8 cellular contexts compared by ENCODE assay signal in genomic region chr20:3203315-3204123, GRCh38. TPM values are rescaled to one million over a fixed set of nuclear protein-coding genes. Genes with fewer than 3 reads are reported as not detected.
A peak's percentile ranks its signal among the peaks of the same experiment; 100 is the strongest.
DNase-seq lines count a peak whose midpoint lies in the region; ATAC-seq and TF ChIP-seq lines count a peak whose summit lies in the region.

No MANE protein-coding gene starts in this region.

- peak; percentile 73 for DNase-seq in activated CD8-positive, alpha-beta memory T cell treated with anti-CD3 and anti-CD28 coated beads for 24 hours
- DNase-seq in activated CD8-positive, alpha-beta memory T cell treated with anti-CD3 and anti-CD28 coated beads, Interleukin-2, amount 50 U/mL, for 4 hours = no peak
- DNase-seq in OCI-M1 (lab: John Stamatoyannopoulos, UW) (peak; percentile 75), astrocyte of the spinal cord (ENCODE audit: low read depth, low spot score) (peak; percentile 9), spleen (peak; percentile 83), DMS114 treated with DMSO at 0.1 percent for 48 hours (lab: John Stamatoyannopoulos, UW; ENCODE audit: unreplicated experiment) (no peak)

- H3K9me3 ChIP-seq in iPS-18c (ENCODE audit: control insufficient read depth, insufficient read depth, low read length) = no peaks in the 10 kb centered on the region
- H3K9me3 ChIP-seq in spleen = no peaks in the 10 kb centered on the region

- in situ Hi-C loops in astrocyte of the spinal cord (cut with HindIII; ENCODE audit: low sequenced_read_pairs) = no loop called here

- H3K27me3 ChIP-seq in spleen (replicated peaks in 1 of 7) = no peaks in the 10 kb centered on the region

- no peak for TF ChIP-seq POLR2A in spleen (IDR thresholded peaks at IDR 0.05)

- H3K4me1 ChIP-seq in spleen = peaks cover 15 to 32% (median 21%) of the 10 kb centered on the region in 6 donors

- intact Hi-C loops in spleen (cut with DNase I; ENCODE audit: low total_unique reads) = no loop called here

- ATAC-seq in HG03064 (IDR thresholded peaks at IDR 0.05; ENCODE audit: low read depth, unreplicated experiment) = peak; percentile 13

- no peak for TF ChIP-seq CTCF in astrocyte of the spinal cord (IDR thresholded peaks at IDR 0.05; ENCODE audit: low read depth, low read length)
- no peak for TF ChIP-seq CTCF in spleen (IDR thresholded peaks at IDR 0.05 in 8 of 11, conservative IDR thresholded peaks at IDR 0.05 in 3 of 11)

- H3K27ac ChIP-seq in spleen = peak overlapping the region; percentile 70 to 95 (median 93)

- 15 to 21% (median 15%) methylated on average over 28 to 31 of the region's 31 CpGs for WGBS in spleen, 5 donors

- H3K4me3 ChIP-seq in astrocyte of the spinal cord (ENCODE audit: low read depth, low read length) = peak overlapping the region; percentile 83
- peak overlapping the region; percentile 96 for H3K4me3 ChIP-seq in iPS-18c (ENCODE audit: insufficient read depth, low read depth, low read length)
- peak overlapping the region; percentile 44 to 96 (median 88) for H3K4me3 ChIP-seq in spleen

- peaks cover 0 to 43% (median 27%) of the 10 kb centered on the region in 6 donors for H3K36me3 ChIP-seq in spleen

RNA-seq across cellular contexts. Expression of gene DDRGK1, which starts 1.0 kb away (rescaled TPM):
- 10 to 100 TPM; 38.2 to 53.7 (median 48.2) TPM for total RNA-seq in spleen
- 10 to 100 TPM; 25.6 to 37.3 (median 28.1) TPM for polyA plus RNA-seq in spleen

RNA-seq across cellular contexts. Expression of gene ITPA, which starts 5.8 kb away (rescaled TPM):
- total RNA-seq in spleen = 10 to 100 TPM; 26.1 to 54.8 (median 38.1) TPM
- 100 to 1,000 TPM; 111 to 173 (median 165) TPM for polyA plus RNA-seq in spleen

RNA-seq across cellular contexts. Expression of gene LZTS3, which starts 30.2 kb away (rescaled TPM):
- 1 to 10 TPM; 1.4 to 5.5 (median 2.3) TPM for total RNA-seq in spleen
- polyA plus RNA-seq in spleen = 1 to 10 TPM in 1 of 3 donors, under 1 TPM in 2; 0.64 to 1.6 (median 0.96) TPM

RNA-seq across cellular contexts. Expression of gene SLC4A11, which starts 35.5 kb away (rescaled TPM):
- total RNA-seq in spleen = 1 to 10 TPM in 2 of 7 donors, under 1 TPM in 5; 0.52 to 1.6 (median 0.67) TPM
- polyA plus RNA-seq in spleen = 1 to 10 TPM in 2 of 3 donors, under 1 TPM in 1; 0.93 to 1.4 (median 1.1) TPM

RNA-seq across cellular contexts. Expression of gene FASTKD5, which starts 43.9 kb away (rescaled TPM):
- total RNA-seq in spleen = 10 to 100 TPM; 17.0 to 22.6 (median 18.5) TPM
- polyA plus RNA-seq in spleen = 10 to 100 TPM in 1 of 3 donors, 1 to 10 TPM in 2; 8.4 to 11.1 (median 9.0) TPM

Comparison
In these comparisons a context has a peak if more than half of its experiments do, and no peak if none do; other contexts are left out.
1. DNase-seq: peak in activated CD8-positive, alpha-beta memory T cell treated with anti-CD3 and anti-CD28 coated beads for 24 hours (single experiment), OCI-M1 (single experiment), astrocyte of the spinal cord (single experiment) and spleen (single experiment); none in activated CD8-positive, alpha-beta memory T cell treated with anti-CD3 and anti-CD28 coated beads, Interleukin-2, amount 50 U/mL, for 4 hours (single experiment) and DMS114 treated with DMSO at 0.1 percent for 48 hours (single experiment).
2. Peak in every context shown above with its lines, with median percentiles within 50 percentile points of each other: H3K4me3 ChIP-seq.